Comparison of ENCODE assay signal across 8 cellular contexts in genomic region chr6:12008366-12009179, GRCh38. TPM values are rescaled to one million over a fixed set of nuclear protein-coding genes. Genes with fewer than 3 reads are reported as not detected.
DNase-seq lines count a peak whose midpoint lies in the region; ATAC-seq, FAIRE-seq and TF ChIP-seq lines count a peak whose summit lies in the region.

No MANE protein-coding gene starts in this region.

- no peaks in the 10 kb centered on the region for H3K27me3 ChIP-seq in HCT116 (ENCODE audit: insufficient read depth, low read length)
- no peaks in the 10 kb centered on the region for H3K27me3 ChIP-seq in psoas muscle (ENCODE audit: insufficient read depth in 3 of 3, low read length in 2 of 3)

- H3K9me2 ChIP-seq in HCT116 (ENCODE audit: insufficient read depth) = no peaks in the 10 kb centered on the region

- 0 to 1% (median 1%) methylated on average over 33 to 60 of the region's 60 CpGs for WGBS in psoas muscle, 3 donors

- FAIRE-seq in urothelium cell line (lab: Jason Lieb, UNC) = no peak

- TF ChIP-seq POLR2A in HCT116 (IDR thresholded peaks at IDR 0.05; ENCODE audit: borderline replicate concordance, extremely low read depth, insufficient read depth, insufficient read length) = no peak

- BruUV-seq in HCT116 (replicated peaks; lab: Mats Ljungman, UMichigan) = TSS peak; percentile 86

- RAD21 ChIA-PET in HCT116 (lab: Charles Lee; ENCODE audit: low non-redundant PET in 1 of 2, low total read pairs in 2 of 2, uncharacterized antibody in 2 of 2, unreplicated experiment in 2 of 2) = no interaction called here

- CTCF ChIA-PET in HCT116 (lab: Charles Lee) = no interaction called here

- H3K9me3 ChIP-seq in HCT116 (ENCODE audit: control insufficient read depth in 1 of 2, insufficient read depth in 1 of 2, low read depth in 1 of 2, low read length in 2 of 2) = no peaks in the 10 kb centered on the region
- no peaks in the 10 kb centered on the region for H3K9me3 ChIP-seq in psoas muscle

- POLR2A ChIA-PET in HCT116 (lab: Charles Lee) = no interaction called here

- H3K27ac ChIP-seq in HCT116 (ENCODE audit: low read depth, low read length) (peak overlapping the region; percentile 87), psoas muscle (peak overlapping the region; percentile 96)

- intact Hi-C loops in HCT116 (cut with micrococcal nuclease) = no loop called here
- intact Hi-C loops in left ventricle myocardium superior (cut with micrococcal nuclease) = no loop called here
- intact Hi-C loops in psoas muscle (cut with DNase I) = no loop called here

- no peaks in the 10 kb centered on the region; the same call in 1 of the 2 replicates for H3K79me2 ChIP-seq in HCT116 (ENCODE audit: insufficient read depth, low read length)

- no peaks in the 10 kb centered on the region for H4K20me1 ChIP-seq in HCT116 (ENCODE audit: insufficient read depth)

- H3K4me3 ChIP-seq in HCT116 (replicated peaks in 1 of 2; ENCODE audit: low read depth in 1 of 2, low read length in 2 of 2) (peak overlapping the region; percentile 65 to 73), psoas muscle (peak overlapping the region; percentile 88)

- peak overlapping the region; percentile 90 for H3K4me2 ChIP-seq in HCT116 (ENCODE audit: low read length)

- ATAC-seq in HCT116 (peak; percentile 41), left ventricle myocardium superior (peak; percentile 46), psoas muscle (peak; percentile 45 to 63 (median 52))

- TF ChIP-seq CTCF in HCT116 (IDR thresholded peaks at IDR 0.05 in 2 of 3, conservative IDR thresholded peaks at IDR 0.05 in 1 of 3; ENCODE audit: borderline replicate concordance in 1 of 3, insufficient read depth in 1 of 3, low read depth in 2 of 3, low read length in 2 of 3) (no peak), psoas muscle (IDR thresholded peaks at IDR 0.05) (no peak)

- peaks cover 20 to 33% of the 10 kb centered on the region in 2 experiments for H3K4me1 ChIP-seq in HCT116 (ENCODE audit: control insufficient read depth in 1 of 2, insufficient read depth in 2 of 2, low read length in 2 of 2)
- peaks cover 23% of the 10 kb centered on the region for H3K4me1 ChIP-seq in psoas muscle

- peak overlapping the region; percentile 66 for H2AFZ ChIP-seq in HCT116 (ENCODE audit: low read depth, low read length, poor library complexity, severe bottlenecking)

- peak; percentile 75 for DNase-seq in GDM1 (lab: John Stamatoyannopoulos, UW)
- peak; percentile 49 for DNase-seq in HCT116 (ENCODE audit: low read depth, low spot score)
- peak; percentile 23 for DNase-seq in NCI-H1048 (lab: John Stamatoyannopoulos, UW)
- DNase-seq in T-helper 1 cell = peak; percentile 75 to 84 (median 81)
- DNase-seq in amniotic epithelial cell (ENCODE audit: low read depth) = peak; percentile 42
- DNase-seq in left ventricle myocardium superior = peak; percentile 92
- DNase-seq in psoas muscle = peak; percentile 88 to 92
- peak; percentile 77 for DNase-seq in urothelium cell line (ENCODE audit: low spot score)

- H3K36me3 ChIP-seq in HCT116 (ENCODE audit: control insufficient read depth in 1 of 2, insufficient read depth in 2 of 2, low read length in 2 of 2) (no peaks in the 10 kb centered on the region), psoas muscle (ENCODE audit: insufficient read depth in 1 of 2, low read depth in 1 of 2) (no peaks in the 10 kb centered on the region)

- peak overlapping the region; percentile 85 for H3K9ac ChIP-seq in HCT116 (ENCODE audit: low read length)

- no peak for TF ChIP-seq RAD21 in HCT116 (IDR thresholded peaks at IDR 0.05; ENCODE audit: low read depth)

TF ChIP-seq in HCT116, 20 proteins besides CTCF, POLR2A, EP300 and RAD21:
- TF ChIP-seq EZH2phosphoT487 (IDR thresholded peaks at IDR 0.05; ENCODE audit: borderline replicate concordance) (no peak), SRF (IDR thresholded peaks at IDR 0.05; ENCODE audit: low read depth) (no peak), CBX3 (IDR thresholded peaks at IDR 0.05; ENCODE audit: low read depth) (no peak), MAX (IDR thresholded peaks at IDR 0.05) (peak; percentile 56), JUND (IDR thresholded peaks at IDR 0.05) (no peak), EZH2 (IDR thresholded peaks at IDR 0.05) (no peak), ZBTB33 (IDR thresholded peaks at IDR 0.05; ENCODE audit: extremely low read depth, insufficient replicate concordance, low read length) (no peak), ZNF274 (IDR thresholded peaks at IDR 0.05; ENCODE audit: low read depth, low read length) (no peak), FOSL1 (IDR thresholded peaks at IDR 0.05; ENCODE audit: low read depth) (no peak), POLR2AphosphoS5 (IDR thresholded peaks at IDR 0.05; ENCODE audit: low read depth, low read length) (peak; percentile 66; the same call in 1 of the 2 replicates), ELF1 (IDR thresholded peaks at IDR 0.05; ENCODE audit: borderline replicate concordance, low read depth) (no peak), SP1 (IDR thresholded peaks at IDR 0.05; ENCODE audit: low read depth) (peak; percentile 22), YY1 (IDR thresholded peaks at IDR 0.05; ENCODE audit: extremely low read depth, insufficient replicate concordance, low read depth, low read length) (no peak), ZFX (IDR thresholded peaks at IDR 0.05) (peak; percentile 21; the same call in 1 of the 2 replicates), CEBPB (IDR thresholded peaks at IDR 0.05; ENCODE audit: low read depth) (no peak), EGR1 (IDR thresholded peaks at IDR 0.05; ENCODE audit: low read depth) (0 out of 2 replicates have a peak, but pooled peaks have one; percentile 44), SIN3A (IDR thresholded peaks at IDR 0.05; ENCODE audit: low read depth) (no peak), REST (IDR thresholded peaks at IDR 0.05; ENCODE audit: low read depth) (no peak), ATF3 (IDR thresholded peaks at IDR 0.05) (no peak), TCF7L2 (IDR thresholded peaks at IDR 0.05; ENCODE audit: borderline replicate concordance, extremely low read depth, insufficient read depth, insufficient read length) (peak; percentile 97)

RNA-seq across cellular contexts. Expression of gene HIVEP1, which starts 3.5 kb away (rescaled TPM):
- total RNA-seq in HCT116 (2021; ENCODE audit: unreplicated experiment) = 11.2 TPM
- polyA plus RNA-seq in HCT116 (2012) = 5.5 and 6.2 TPM in 2 replicates
- 13.4 TPM for total RNA-seq in left ventricle myocardium superior
- total RNA-seq in psoas muscle = 10 to 100 TPM in 2 of 4 donors, 1 to 10 TPM in 2; 6.7 to 13.1 (median 9.0) TPM
- polyA plus RNA-seq in psoas muscle = 1 to 10 TPM; 4.0 to 6.3 (median 4.7) TPM

Comparison
In these comparisons a context has a peak if more than half of its experiments do, and no peak if none do; other contexts are left out.
1. Peak in every context shown above with its lines: DNase-seq, ATAC-seq, H3K4me3 ChIP-seq and H3K27ac ChIP-seq.
2. DNase-seq: peak in every context shown above with its lines; median percentile 92 in left ventricle myocardium superior; 90 in psoas muscle; 81 in T-helper 1 cell; 77 in urothelium cell line; 75 in GDM1; 49 in HCT116; 42 in amniotic epithelial cell; 23 in NCI-H1048.